34 cellular contexts compared by ENCODE assay signal in the genomic region with DNA sequence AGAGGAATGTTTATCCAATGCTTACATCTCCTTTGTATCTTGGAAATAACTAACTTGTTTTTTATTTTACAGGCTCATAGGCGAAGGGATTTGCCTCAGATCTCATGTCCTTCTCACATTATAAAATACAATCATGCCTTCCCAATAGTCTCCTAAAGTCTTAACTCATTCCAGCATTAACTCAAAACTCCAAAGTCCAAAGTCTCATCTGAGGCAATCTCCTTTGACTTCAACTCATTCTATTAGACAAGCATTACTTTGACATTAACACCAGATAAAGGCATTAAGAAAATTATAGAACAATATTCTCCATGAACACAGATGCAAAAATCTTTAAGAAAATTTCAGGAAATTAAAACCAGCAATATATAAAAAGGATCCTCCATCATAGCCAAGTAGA.
"Had no signal": no experiment of that assay in that cellular context is flagged by ENCODE, and none has a peak within 500 bp of the region (broad histone marks: within the 10 kb centered on the region; RNA-seq: fewer than 3 reads in every experiment).

No MANE protein-coding gene starts in this region.

- DNase-seq: activated CD4-positive, alpha-beta T cell treated with anti-CD3 and anti-CD28 coated beads for 1 hour; activated CD4-positive, alpha-beta T cell treated with anti-CD3 and anti-CD28 coated beads for 4 hours; activated CD4-positive, alpha-beta T cell treated with anti-CD3 and anti-CD28 coated beads, Interleukin-2, amount 10 ng/mL, durations not matched to agents 7 days and 5 days; activated CD4-positive, alpha-beta T cell treated with anti-CD3 and anti-CD28 coated beads, Interleukin-2, amount 50 U/mL, for 4 hours; activated CD8-positive, alpha-beta memory T cell treated with anti-CD3 and anti-CD28 coated beads for 24 hours; activated CD8-positive, alpha-beta T cell treated with anti-CD3 and anti-CD28 coated beads for 36 hours; activated effector memory CD4-positive, alpha-beta T cell treated with Interleukin-2 at 50 U/mL for 16 hours; activated gamma-delta T cell treated with Interleukin-2 at 50 U/mL for 16 hours; activated naive CD4-positive, alpha-beta T cell treated with anti-CD3 and anti-CD28 coated beads, Interleukin-2, amount 50 U/mL, for 16 hours; activated naive CD4-positive, alpha-beta T cell treated with Interleukin-2 at 50 U/mL for 16 hours; activated T-cell treated with anti-CD3 and anti-CD28 coated beads, Interleukin-2, amount 50 U/mL, for 4 hours; amniotic stem cell; anterior cingulate cortex; brain microvascular endothelial cell; dorsolateral prefrontal cortex; effector memory CD4-positive, alpha-beta T cell; endodermal cell; erythroblast; foreskin keratinocyte; gastrocnemius medialis; glutamatergic neuron; heart left ventricle; T-helper 2 cell had no signal

- H3K4me3 Mint-ChIP-seq: activated CD4-positive, alpha-beta T cell treated with anti-CD3 and anti-CD28 coated beads, Interleukin-2, amount 10 ng/mL, durations not matched to agents 7 days and 5 days; activated CD8-positive, alpha-beta T cell treated with anti-CD3 and anti-CD28 coated beads for 36 hours; activated naive CD8-positive, alpha-beta T cell; activated T-cell treated with anti-CD3 and anti-CD28 coated beads, Interleukin-2, amount 50 U/mL, for 4 hours; activated T-helper 17 cell treated with anti-CD3 and anti-CD28 coated beads, Interleukin-2, amount 50 U/mL, for 72 hours; central memory CD8-positive, alpha-beta T cell; dendritic cell treated with granulocyte-macrophage colony-stimulating factor and Interleukin-4, amounts not matched to agents 40 ng/mL and 50 ng/mL, for 4 days; endodermal cell; WTC11 had no signal

- H3K27ac ChIP-seq: brain microvascular endothelial cell, coronary artery, dorsolateral prefrontal cortex, esophagus muscularis mucosa, foreskin keratinocyte, gastrocnemius medialis, heart left ventricle, VCaP had no signal

- H3K4me1 Mint-ChIP-seq: activated CD4-positive, alpha-beta T cell treated with anti-CD3 and anti-CD28 coated beads, Interleukin-2, amount 10 ng/mL, durations not matched to agents 7 days and 5 days; activated T-helper 17 cell treated with anti-CD3 and anti-CD28 coated beads, Interleukin-2, amount 50 U/mL, for 72 hours; central memory CD8-positive, alpha-beta T cell; endodermal cell; WTC11 had no signal

- H3K9me3 ChIP-seq: gastrocnemius medialis had no signal

- H3K36me3 Mint-ChIP-seq: activated naive CD8-positive, alpha-beta T cell had no signal

- H3K27me3 Mint-ChIP-seq: dendritic cell treated with granulocyte-macrophage colony-stimulating factor and Interleukin-4, amounts not matched to agents 40 ng/mL and 50 ng/mL, for 4 days had no signal

- H3K4me1 ChIP-seq: esophagus muscularis mucosa, foreskin keratinocyte, gastrocnemius medialis, heart left ventricle had no signal

- H3K4me3 ChIP-seq: coronary artery, dorsolateral prefrontal cortex, esophagus muscularis mucosa, gastrocnemius medialis, heart left ventricle had no signal

- H3K36me3 ChIP-seq: brain microvascular endothelial cell had no signal

- H3K27ac Mint-ChIP-seq: activated CD4-positive, alpha-beta T cell treated with anti-CD3 and anti-CD28 coated beads, Interleukin-2, amount 10 ng/mL, durations not matched to agents 7 days and 5 days; activated CD8-positive, alpha-beta T cell treated with anti-CD3 and anti-CD28 coated beads for 36 hours; activated naive CD8-positive, alpha-beta T cell; activated T-helper 17 cell treated with anti-CD3 and anti-CD28 coated beads, Interleukin-2, amount 50 U/mL, for 72 hours; dendritic cell treated with granulocyte-macrophage colony-stimulating factor and Interleukin-4, amounts not matched to agents 40 ng/mL and 50 ng/mL, for 4 days; endodermal cell; WTC11 had no signal

- H3K27me3 ChIP-seq: brain microvascular endothelial cell, dorsolateral prefrontal cortex, esophagus muscularis mucosa, foreskin keratinocyte, gastrocnemius medialis, heart left ventricle had no signal

- FAIRE-seq: astrocyte, bronchial epithelial cell, TTC549 had no signal

- ATAC-seq: activated CD8-positive, alpha-beta T cell treated with anti-CD3 and anti-CD28 coated beads for 36 hours; activated T-cell treated with anti-CD3 and anti-CD28 coated beads, Interleukin-2, amount 50 U/mL, for 4 hours; activated T-helper 17 cell treated with anti-CD3 and anti-CD28 coated beads, Interleukin-2, amount 50 U/mL, for 72 hours; foreskin keratinocyte; gastrocnemius medialis; heart left ventricle; WTC11 had no signal
